ENCODE assay signal across 1 cellular context in the genomic region with DNA sequence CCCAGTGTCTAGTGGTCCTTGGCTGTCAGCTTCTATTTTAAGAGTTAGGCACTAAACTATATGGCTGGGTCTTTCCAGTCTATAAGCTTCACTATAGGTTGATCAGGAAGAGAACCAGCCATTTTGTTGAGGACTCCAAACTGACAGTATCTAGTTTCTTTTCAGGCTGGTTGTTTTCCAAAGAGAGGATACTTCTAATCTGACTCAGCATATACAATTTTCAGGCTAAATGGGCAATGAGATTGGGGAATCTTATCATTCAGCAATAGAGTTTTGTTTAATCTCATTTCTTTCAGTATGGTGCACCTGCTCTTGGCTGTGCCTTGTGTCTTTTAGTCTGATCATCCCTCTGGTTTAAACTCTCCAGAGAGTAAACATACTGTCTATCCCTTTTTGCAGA.
TF ChIP-seq lines count a peak whose summit lies in the region.

No MANE protein-coding gene starts in this region.

TF ChIP-seq in IMR-90, 13 proteins besides CTCF, POLR2A, EP300 and RAD21:
- TF ChIP-seq, protein P1, sequence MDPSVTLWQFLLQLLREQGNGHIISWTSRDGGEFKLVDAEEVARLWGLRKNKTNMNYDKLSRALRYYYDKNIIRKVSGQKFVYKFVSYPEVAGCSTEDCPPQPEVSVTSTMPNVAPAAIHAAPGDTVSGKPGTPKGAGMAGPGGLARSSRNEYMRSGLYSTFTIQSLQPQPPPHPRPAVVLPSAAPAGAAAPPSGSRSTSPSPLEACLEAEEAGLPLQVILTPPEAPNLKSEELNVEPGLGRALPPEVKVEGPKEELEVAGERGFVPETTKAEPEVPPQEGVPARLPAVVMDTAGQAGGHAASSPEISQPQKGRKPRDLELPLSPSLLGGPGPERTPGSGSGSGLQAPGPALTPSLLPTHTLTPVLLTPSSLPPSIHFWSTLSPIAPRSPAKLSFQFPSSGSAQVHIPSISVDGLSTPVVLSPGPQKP (IDR thresholded peaks at IDR 0.05; ENCODE audit: borderline replicate concordance, low read depth, low read length) = no peak
- TF ChIP-seq RFX5 (IDR thresholded peaks at IDR 0.05; ENCODE audit: low read depth, low read length) (no peak), CEBPB (IDR thresholded peaks at IDR 0.05; ENCODE audit: low read depth, low read length) (no peak), MAZ (IDR thresholded peaks at IDR 0.05; ENCODE audit: borderline replicate concordance, low read depth, low read length) (no peak), MAFK (IDR thresholded peaks at IDR 0.05; ENCODE audit: low read depth, low read length) (peak; percentile 35; the same call in 1 of the 2 replicates)
